In genomic region chr1:158289722-158290570, GRCh38 we compare ENCODE assay signal across 31 cellular contexts. TPM values are rescaled to one million over a fixed set of nuclear protein-coding genes. Genes with fewer than 3 reads are reported as not detected.
A peak's percentile ranks its signal among the peaks of the same experiment; 100 is the strongest.
DNase-seq lines count a peak whose midpoint lies in the region; ATAC-seq and TF ChIP-seq lines count a peak whose summit lies in the region.
"Had no signal": no experiment of that assay in that cellular context is flagged by ENCODE, and none has a peak within 500 bp of the region (broad histone marks: within the 10 kb centered on the region; RNA-seq: fewer than 3 reads in every experiment).

CD1C (plus strand) TSS chr1:158289923; CDS start chr1:158290065, 142 bp downstream.

- H3K4me1 Mint-ChIP-seq in stimulated activated effector memory CD8-positive, alpha-beta T cell treated with anti-CD3 and anti-CD28 coated beads, Interleukin-12 subunit alpha, Interleukin-12 subunit beta, amount 100 ng/mL, for 72 hours, result peaks cover 16% of the 10 kb centered on the region
- peaks cover 12% of the 10 kb centered on the region for H3K4me1 Mint-ChIP-seq in CD8-positive, alpha-beta T cell (ENCODE audit: low read depth)

- no CpG with 5 or more reads among the region's 7 CpGs for WGBS in trophoblast cell (ENCODE audit: extremely low coverage, insufficient coverage, insufficient read length)

- intact Hi-C loops in CD8-positive, alpha-beta T cell (cut with DNase I, micrococcal nuclease), result no loop called here

- 0 out of 2 replicates have a peak within 1 kb of the TSS, but pooled peaks have one; percentile 16 for H2AFZ ChIP-seq in OCI-LY3 (ENCODE audit: low read depth, low read length)
- H2AFZ ChIP-seq in trophoblast cell (ENCODE audit: insufficient read depth, low read length, poor library complexity), result no peak within 1 kb of the TSS

- peak within 1 kb of the TSS; percentile 81 for H3K4me2 ChIP-seq in OCI-LY3 (ENCODE audit: low read length)
- no peak within 1 kb of the TSS for H3K4me2 ChIP-seq in trophoblast cell (ENCODE audit: low read length)

- no peaks in the 10 kb centered on the region for H3K79me1 ChIP-seq in trophoblast cell (ENCODE audit: low read length)

- no peak within 1 kb of the TSS for H4K91ac ChIP-seq in trophoblast cell (ENCODE audit: low read depth, low read length)

- H3K27me3 ChIP-seq in OCI-LY3 (ENCODE audit: low read depth, low read length), result no peaks in the 10 kb centered on the region
- no peaks in the 10 kb centered on the region for H3K27me3 ChIP-seq in trophoblast cell (ENCODE audit: insufficient read depth, low read length)
- H3K27me3 ChIP-seq in CD8-positive, alpha-beta T cell (ENCODE audit: insufficient read depth, low read length), result no peaks in the 10 kb centered on the region
- H3K27me3 ChIP-seq: adrenal gland, body of pancreas, left lung, ovary had no signal

- H3K18ac ChIP-seq in trophoblast cell (ENCODE audit: low read length), result no peak within 1 kb of the TSS

- no peak within 1 kb of the TSS for H2BK5ac ChIP-seq in trophoblast cell (ENCODE audit: low read depth, low read length, poor library complexity)

- no peak within 1 kb of the TSS for H3K4me3 Mint-ChIP-seq in stimulated activated effector memory CD8-positive, alpha-beta T cell treated with anti-CD3 and anti-CD28 coated beads, Interleukin-12 subunit alpha, Interleukin-12 subunit beta, amount 100 ng/mL, for 72 hours
- H3K4me3 Mint-ChIP-seq in CD8-positive, alpha-beta T cell, result no peak within 1 kb of the TSS
- H3K4me3 Mint-ChIP-seq: activated CD8-positive, alpha-beta T cell treated with anti-CD3 and anti-CD28 coated beads, Interleukin-2, amount 10 ng/mL, durations not matched to agents 7 days and 5 days; activated naive CD4-positive, alpha-beta T cell treated with anti-CD3 and anti-CD28 coated beads, Interleukin-2, amount 10 ng/mL, durations not matched to agents 7 days and 5 days; dendritic cell treated with granulocyte-macrophage colony-stimulating factor and Interleukin-4, amounts not matched to agents 40 ng/mL and 50 ng/mL, for 4 days; memory B cell; stimulated activated naive B cell treated with anti-CD40 and anti-IgM and Interleukin-4, amounts not matched to agents 10 μg/mL and 1 μg/mL and 100 μg/mL, for 72 hours; T-helper 1 cell treated with Interleukin-12 subunit alpha and Interleukin-12 subunit beta and Interleukin-4 antibody, amounts not matched to agents 30 μg/mL and 1 μg/mL, for 36 hours had no signal

- H4K12ac ChIP-seq in trophoblast cell (ENCODE audit: low read depth, low read length), result no peak within 1 kb of the TSS

- no peak within 1 kb of the TSS for H3K14ac ChIP-seq in trophoblast cell (ENCODE audit: low read length)

- POLR2A ChIA-PET in CD8-positive, alpha-beta T cell (lab: Charles Lee), result no interaction called here

- peak; percentile 25 for ATAC-seq in HG02870 (IDR thresholded peaks at IDR 0.05; ENCODE audit: unreplicated experiment)
- ATAC-seq in HG03280 (IDR thresholded peaks at IDR 0.05; ENCODE audit: unreplicated experiment), result no peak
- no peak for ATAC-seq in stimulated activated effector memory CD8-positive, alpha-beta T cell treated with anti-CD3 and anti-CD28 coated beads, Interleukin-12 subunit alpha, Interleukin-12 subunit beta, amount 100 ng/mL, for 72 hours
- no peak for ATAC-seq in CD8-positive, alpha-beta T cell
- ATAC-seq in GM18520 (IDR thresholded peaks at IDR 0.05; ENCODE audit: unreplicated experiment), result no peak
- ATAC-seq: activated CD8-positive, alpha-beta T cell treated with anti-CD3 and anti-CD28 coated beads, Interleukin-2, amount 10 ng/mL, durations not matched to agents 7 days and 5 days; body of pancreas; stimulated activated naive B cell treated with anti-CD40 and anti-IgM and Interleukin-4, amounts not matched to agents 10 μg/mL and 1 μg/mL and 100 μg/mL, for 72 hours had no signal

- no peaks in the 10 kb centered on the region for H4K20me1 ChIP-seq in OCI-LY3 (ENCODE audit: insufficient read depth, low read length)

- H3K79me2 ChIP-seq in OCI-LY3 (ENCODE audit: low read length) (no peaks in the 10 kb centered on the region; the same call in 1 of the 2 replicates), trophoblast cell (ENCODE audit: control insufficient read depth, insufficient read depth, low read length, poor library complexity) (no peaks in the 10 kb centered on the region)

- no peak within 1 kb of the TSS for H2AK5ac ChIP-seq in trophoblast cell (ENCODE audit: low read length)

- H3K36me3 ChIP-seq in OCI-LY3 (replicated peaks; ENCODE audit: low read depth, low read length) (peaks cover 32% of the 10 kb centered on the region), trophoblast cell (ENCODE audit: control insufficient read depth in 1 of 2, insufficient read depth in 2 of 2, low read length in 2 of 2) (no peaks in the 10 kb centered on the region)
- no peaks in the 10 kb centered on the region for H3K36me3 ChIP-seq in CD8-positive, alpha-beta T cell (ENCODE audit: insufficient read depth, low read length)
- H3K36me3 ChIP-seq: adrenal gland, left lung, ovary had no signal

- H3K9ac ChIP-seq in OCI-LY3 (ENCODE audit: low read length), result peak within 1 kb of the TSS; percentile 63
- no peak within 1 kb of the TSS for H3K9ac ChIP-seq in trophoblast cell (ENCODE audit: low read length)

- CTCF ChIA-PET in CD8-positive, alpha-beta T cell (lab: Charles Lee), result no interaction called here

- H3K4ac ChIP-seq in trophoblast cell (ENCODE audit: low read depth, low read length), result no peak within 1 kb of the TSS

- H3K36me3 Mint-ChIP-seq in stimulated activated effector memory CD8-positive, alpha-beta T cell treated with anti-CD3 and anti-CD28 coated beads, Interleukin-12 subunit alpha, Interleukin-12 subunit beta, amount 100 ng/mL, for 72 hours, result no peaks in the 10 kb centered on the region
- no peaks in the 10 kb centered on the region for H3K36me3 Mint-ChIP-seq in CD8-positive, alpha-beta T cell
- H3K36me3 Mint-ChIP-seq: activated naive CD4-positive, alpha-beta T cell treated with anti-CD3 and anti-CD28 coated beads, Interleukin-2, amount 10 ng/mL, durations not matched to agents 7 days and 5 days had no signal

- peak within 1 kb of the TSS; percentile 53 for H3K23ac ChIP-seq in trophoblast cell (ENCODE audit: low read length)

- H3K9me3 ChIP-seq in OCI-LY3 (ENCODE audit: insufficient read depth, low read length) (no peaks in the 10 kb centered on the region), trophoblast cell (ENCODE audit: insufficient read depth, low read depth, low read length) (peaks cover 3% of the 10 kb centered on the region)
- no peaks in the 10 kb centered on the region for H3K9me3 ChIP-seq in CD8-positive, alpha-beta T cell (ENCODE audit: low read length)
- H3K9me3 ChIP-seq: adrenal gland, body of pancreas, left lung, ovary had no signal

- H3K27ac Mint-ChIP-seq in stimulated activated effector memory CD8-positive, alpha-beta T cell treated with anti-CD3 and anti-CD28 coated beads, Interleukin-12 subunit alpha, Interleukin-12 subunit beta, amount 100 ng/mL, for 72 hours, result no peak within 1 kb of the TSS
- H3K27ac Mint-ChIP-seq in CD8-positive, alpha-beta T cell, result no peak within 1 kb of the TSS
- H3K27ac Mint-ChIP-seq: activated CD8-positive, alpha-beta T cell treated with anti-CD3 and anti-CD28 coated beads, Interleukin-2, amount 10 ng/mL, durations not matched to agents 7 days and 5 days; activated naive CD4-positive, alpha-beta T cell treated with anti-CD3 and anti-CD28 coated beads, Interleukin-2, amount 10 ng/mL, durations not matched to agents 7 days and 5 days; memory B cell; stimulated activated naive B cell treated with anti-CD40 and anti-IgM and Interleukin-4, amounts not matched to agents 10 μg/mL and 1 μg/mL and 100 μg/mL, for 72 hours; T-helper 1 cell treated with Interleukin-12 subunit alpha and Interleukin-12 subunit beta and Interleukin-4 antibody, amounts not matched to agents 30 μg/mL and 1 μg/mL, for 36 hours had no signal

- no peak for TF ChIP-seq CTCF in GM12864 (IDR thresholded peaks at IDR 0.05; ENCODE audit: low read depth, low read length, missing control alignments)
- TF ChIP-seq CTCF in OCI-LY3 (IDR thresholded peaks at IDR 0.05; ENCODE audit: low read depth, low read length), result no peak
- TF ChIP-seq CTCF in CD8-positive, alpha-beta T cell (IDR thresholded peaks at IDR 0.05), result no peak

- H3K27me3 Mint-ChIP-seq in CD8-positive, alpha-beta T cell (ENCODE audit: low read depth), result peaks cover 12% of the 10 kb centered on the region
- H3K27me3 Mint-ChIP-seq: dendritic cell treated with granulocyte-macrophage colony-stimulating factor and Interleukin-4, amounts not matched to agents 40 ng/mL and 50 ng/mL, for 4 days; memory B cell; stimulated activated naive B cell treated with anti-CD40 and anti-IgM and Interleukin-4, amounts not matched to agents 10 μg/mL and 1 μg/mL and 100 μg/mL, for 72 hours had no signal

- H2BK120ac ChIP-seq in trophoblast cell (ENCODE audit: insufficient read depth, low read length, poor library complexity), result no peak within 1 kb of the TSS

- H3K9me3 Mint-ChIP-seq in stimulated activated effector memory CD8-positive, alpha-beta T cell treated with anti-CD3 and anti-CD28 coated beads, Interleukin-12 subunit alpha, Interleukin-12 subunit beta, amount 100 ng/mL, for 72 hours, result no peaks in the 10 kb centered on the region
- H3K9me3 Mint-ChIP-seq in CD8-positive, alpha-beta T cell, result no peaks in the 10 kb centered on the region
- H3K9me3 Mint-ChIP-seq: activated naive CD4-positive, alpha-beta T cell treated with anti-CD3 and anti-CD28 coated beads, Interleukin-2, amount 10 ng/mL, durations not matched to agents 7 days and 5 days; dendritic cell treated with granulocyte-macrophage colony-stimulating factor and Interleukin-4, amounts not matched to agents 40 ng/mL and 50 ng/mL, for 4 days; memory B cell; stimulated activated naive B cell treated with anti-CD40 and anti-IgM and Interleukin-4, amounts not matched to agents 10 μg/mL and 1 μg/mL and 100 μg/mL, for 72 hours; T-helper 1 cell treated with Interleukin-12 subunit alpha and Interleukin-12 subunit beta and Interleukin-4 antibody, amounts not matched to agents 30 μg/mL and 1 μg/mL, for 36 hours had no signal

- H3K4me3 ChIP-seq in GM12864 (ENCODE audit: low read depth, low read length) (peak within 1 kb of the TSS; percentile 38), OCI-LY3 (ENCODE audit: low read length) (peak within 1 kb of the TSS; percentile 73), trophoblast cell (ENCODE audit: low read depth, low read length) (no peak within 1 kb of the TSS)
- H3K4me3 ChIP-seq in CD8-positive, alpha-beta T cell (ENCODE audit: low read depth, low read length), result no peak within 1 kb of the TSS
- H3K4me3 ChIP-seq: adrenal gland, body of pancreas, left lung, ovary, SK-N-MC had no signal

- H4K8ac ChIP-seq in trophoblast cell (ENCODE audit: low read depth, low read length), result no peak within 1 kb of the TSS

- peaks cover 70% of the 10 kb centered on the region for H3K4me1 ChIP-seq in OCI-LY3 (ENCODE audit: low read length)
- H3K4me1 ChIP-seq in trophoblast cell (ENCODE audit: control insufficient read depth in 1 of 2, insufficient read depth in 2 of 2, low read length in 2 of 2), result no peaks in the 10 kb centered on the region
- no peaks in the 10 kb centered on the region for H3K4me1 ChIP-seq in CD8-positive, alpha-beta T cell (ENCODE audit: insufficient read depth, low read length)
- H3K4me1 ChIP-seq: adrenal gland, body of pancreas had no signal

- H2BK12ac ChIP-seq in trophoblast cell (ENCODE audit: low read length), result no peak within 1 kb of the TSS

- DNase-seq in GM12864 (ENCODE audit: low read depth), result no peak
- no peak for DNase-seq in trophoblast cell
- no peak for DNase-seq in stimulated activated effector memory CD8-positive, alpha-beta T cell treated with anti-CD3 and anti-CD28 coated beads, Interleukin-12 subunit alpha, Interleukin-12 subunit beta, amount 100 ng/mL, for 72 hours (ENCODE audit: low spot score in 2 of 2)
- no peak for DNase-seq in CD8-positive, alpha-beta T cell
- DNase-seq: activated CD4-positive, alpha-beta T cell treated with anti-CD3 and anti-CD28 coated beads for 4 hours; activated CD8-positive, alpha-beta T cell treated with anti-CD3 and anti-CD28 coated beads, Interleukin-2, amount 10 ng/mL, durations not matched to agents 7 days and 5 days; activated naive CD4-positive, alpha-beta T cell treated with anti-CD3 and anti-CD28 coated beads, Interleukin-2, amount 10 ng/mL, durations not matched to agents 7 days and 5 days; adrenal gland; body of pancreas; islet precursor cell; left lung; NCI-H1694; NCI-H446 treated with DMSO at 0.1 percent for 48 hours; NCI-H82; ovary; stimulated activated naive B cell treated with anti-CD40 and anti-IgM and Interleukin-4, amounts not matched to agents 10 μg/mL and 1 μg/mL and 100 μg/mL, for 72 hours had no signal

- H3K27ac ChIP-seq in OCI-LY3 (ENCODE audit: low read length), result peak within 1 kb of the TSS; percentile 94
- no peak within 1 kb of the TSS for H3K27ac ChIP-seq in trophoblast cell (ENCODE audit: low read depth, low read length)
- no peak within 1 kb of the TSS for H3K27ac ChIP-seq in CD8-positive, alpha-beta T cell (ENCODE audit: low read depth, low read length)
- H3K27ac ChIP-seq: adrenal gland, body of pancreas, C4-2B, left lung, ovary, SK-N-MC had no signal

RNA-seq across cellular contexts. Expression of gene CD1C, which starts in this region (rescaled TPM):
- not detected in 2 replicates for polyA plus RNA-seq in trophoblast cell (2013)
- not detected for total RNA-seq in CD8-positive, alpha-beta T cell
- total RNA-seq: activated CD8-positive, alpha-beta T cell treated with anti-CD3 and anti-CD28 coated beads, Interleukin-2, amount 10 ng/mL, durations not matched to agents 7 days and 5 days; adrenal gland; Daoy; H4; LHCN-M2; renal cortical epithelial cell; ureter had no signal
- polyA plus RNA-seq: neural cell had no signal

Comparison
In these comparisons a context has a peak if more than half of its experiments do, and no peak if none do; other contexts are left out.
1. H3K4me3 ChIP-seq: peak in GM12864 (single experiment) and OCI-LY3 (single experiment); none in trophoblast cell (single experiment) and CD8-positive, alpha-beta T cell (single experiment).